In the genomic region with DNA sequence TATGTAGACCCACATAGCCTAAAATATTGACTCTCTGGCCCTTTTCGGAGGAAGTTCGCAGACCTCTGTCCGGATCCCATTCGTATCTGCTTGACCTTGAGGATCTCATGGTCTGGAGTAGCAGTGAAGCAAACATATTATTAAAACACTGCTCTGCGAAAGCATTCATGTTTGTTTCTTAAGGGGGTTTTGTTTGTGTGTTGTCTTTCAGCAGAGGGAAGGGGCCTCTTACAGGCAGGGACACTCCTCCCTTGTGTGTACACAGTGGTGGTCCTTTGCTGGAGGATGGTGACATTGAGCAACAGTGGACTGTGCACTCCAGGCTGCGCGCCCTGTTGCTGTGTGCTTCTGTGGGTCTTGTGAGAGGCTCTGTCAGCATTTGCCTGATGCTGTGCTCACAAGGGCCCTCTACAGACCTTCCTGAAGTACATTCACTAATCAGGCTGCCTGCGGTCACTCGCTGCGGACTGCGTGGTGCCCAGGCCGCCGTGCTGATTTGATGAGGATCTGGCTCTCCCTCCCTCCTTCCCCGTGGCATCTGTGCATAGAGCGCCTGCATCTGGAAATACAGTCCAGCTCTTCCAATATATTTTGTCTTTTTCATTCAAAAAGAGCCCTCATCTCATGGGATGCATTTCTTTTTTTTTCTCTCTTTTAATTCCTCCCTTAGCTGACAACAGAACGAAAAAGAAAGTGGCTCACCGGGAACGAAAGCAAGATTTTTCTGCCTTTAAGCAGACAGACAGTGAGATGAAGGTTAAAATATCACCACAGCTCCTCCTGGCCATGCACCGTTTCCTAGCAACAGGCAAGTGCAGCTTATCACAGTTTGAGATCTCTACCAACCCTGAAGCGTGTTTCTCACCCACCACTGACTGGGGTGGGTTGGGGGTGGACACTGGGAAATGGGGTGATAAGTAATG, we compare ENCODE assay signal across 1 cellular context.
TF ChIP-seq lines count a peak whose summit lies in the region.

No MANE protein-coding gene starts in this region.

TF ChIP-seq in HepG2, 621 proteins besides CTCF, POLR2A, EP300 and RAD21 (continued from another document and continues in another):
- TF ChIP-seq, protein P1, sequence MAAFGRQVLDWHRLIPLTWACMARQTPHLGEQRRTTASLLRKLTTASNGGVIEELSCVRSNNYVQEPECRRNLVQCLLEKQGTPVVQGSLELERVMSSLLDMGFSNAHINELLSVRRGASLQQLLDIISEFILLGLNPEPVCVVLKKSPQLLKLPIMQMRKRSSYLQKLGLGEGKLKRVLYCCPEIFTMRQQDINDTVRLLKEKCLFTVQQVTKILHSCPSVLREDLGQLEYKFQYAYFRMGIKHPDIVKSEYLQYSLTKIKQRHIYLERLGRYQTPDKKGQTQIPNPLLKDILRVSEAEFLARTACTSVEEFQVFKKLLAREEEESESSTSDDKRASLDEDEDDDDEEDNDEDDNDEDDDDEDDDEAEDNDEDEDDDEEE (CRISPR knock-in tag; IDR thresholded peaks at IDR 0.05): peak; percentile 64; the same call in 1 of the 2 replicates
- TF ChIP-seq ZNF367 (CRISPR knock-in tag; IDR thresholded peaks at IDR 0.05; ENCODE audit: borderline replicate concordance): no peak
- peak; percentile 87 for TF ChIP-seq MIER2 (CRISPR knock-in tag; IDR thresholded peaks at IDR 0.05)
- TF ChIP-seq TARDBP (CRISPR knock-in tag; IDR thresholded peaks at IDR 0.05): peak; percentile 96
- no peak for TF ChIP-seq RARG (CRISPR knock-in tag; IDR thresholded peaks at IDR 0.05; ENCODE audit: low read depth)
- 0 out of 2 replicates have a peak, but pooled peaks have one; percentile 52 for TF ChIP-seq TOPORS (CRISPR knock-in tag; IDR thresholded peaks at IDR 0.05)
- TF ChIP-seq SATB2 (CRISPR knock-in tag; IDR thresholded peaks at IDR 0.05): no peak
- no peak for TF ChIP-seq ZNF83 (CRISPR knock-in tag; IDR thresholded peaks at IDR 0.05; ENCODE audit: borderline replicate concordance)
- TF ChIP-seq NFATC3 (CRISPR knock-in tag; IDR thresholded peaks at IDR 0.05): no peak
- peak; percentile 50; the same call in 1 of the 2 replicates for TF ChIP-seq ZNF891 (CRISPR knock-in tag; IDR thresholded peaks at IDR 0.05)
- peak; percentile 83 for TF ChIP-seq ZNF501 (CRISPR knock-in tag; IDR thresholded peaks at IDR 0.05)
- TF ChIP-seq POLR2AphosphoS5 (IDR thresholded peaks at IDR 0.05; ENCODE audit: low read depth, low read length): no peak
- TF ChIP-seq ZNF432 (CRISPR knock-in tag; IDR thresholded peaks at IDR 0.05; ENCODE audit: borderline replicate concordance): no peak
- TF ChIP-seq, protein P2, sequence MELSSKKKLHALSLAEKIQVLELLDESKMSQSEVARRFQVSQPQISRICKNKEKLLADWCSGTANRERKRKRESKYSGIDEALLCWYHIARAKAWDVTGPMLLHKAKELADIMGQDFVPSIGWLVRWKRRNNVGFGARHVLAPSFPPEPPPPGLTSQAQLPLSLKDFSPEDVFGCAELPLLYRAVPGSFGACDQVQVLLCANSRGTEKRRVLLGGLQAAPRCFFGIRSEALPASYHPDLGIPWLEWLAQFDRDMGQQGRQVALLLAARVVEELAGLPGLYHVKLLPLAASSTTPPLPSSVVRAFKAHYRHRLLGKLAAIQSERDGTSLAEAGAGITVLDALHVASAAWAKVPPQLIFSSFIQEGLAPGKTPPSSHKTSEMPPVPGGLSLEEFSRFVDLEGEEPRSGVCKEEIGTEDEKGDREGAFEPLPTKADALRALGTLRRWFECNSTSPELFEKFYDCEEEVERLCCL (CRISPR knock-in tag; IDR thresholded peaks at IDR 0.05; ENCODE audit: borderline replicate concordance): peak; percentile 55; the same call in 1 of the 2 replicates
- no peak for TF ChIP-seq U2AF2 (IDR thresholded peaks at IDR 0.05; ENCODE audit: low read depth, low read length)
- no peak for TF ChIP-seq NFE2L1 (CRISPR knock-in tag; IDR thresholded peaks at IDR 0.05; ENCODE audit: borderline replicate concordance)
- no peak; the same call in 1 of the 2 replicates for TF ChIP-seq SAFB2 (CRISPR knock-in tag; IDR thresholded peaks at IDR 0.05; ENCODE audit: borderline replicate concordance, low read depth)
- no peak for TF ChIP-seq IKZF4 (CRISPR knock-in tag; IDR thresholded peaks at IDR 0.05; ENCODE audit: borderline replicate concordance, low read depth, not compliant biosample characterization)
- TF ChIP-seq NFIB (CRISPR knock-in tag; IDR thresholded peaks at IDR 0.05; ENCODE audit: borderline replicate concordance): no peak
- no peak for TF ChIP-seq XBP1 (CRISPR knock-in tag; IDR thresholded peaks at IDR 0.05)
- TF ChIP-seq CBFB (CRISPR knock-in tag; IDR thresholded peaks at IDR 0.05): peak; percentile 94
- TF ChIP-seq HOXA3 (CRISPR knock-in tag; IDR thresholded peaks at IDR 0.05): peak; percentile 97
- TF ChIP-seq, protein P3, sequence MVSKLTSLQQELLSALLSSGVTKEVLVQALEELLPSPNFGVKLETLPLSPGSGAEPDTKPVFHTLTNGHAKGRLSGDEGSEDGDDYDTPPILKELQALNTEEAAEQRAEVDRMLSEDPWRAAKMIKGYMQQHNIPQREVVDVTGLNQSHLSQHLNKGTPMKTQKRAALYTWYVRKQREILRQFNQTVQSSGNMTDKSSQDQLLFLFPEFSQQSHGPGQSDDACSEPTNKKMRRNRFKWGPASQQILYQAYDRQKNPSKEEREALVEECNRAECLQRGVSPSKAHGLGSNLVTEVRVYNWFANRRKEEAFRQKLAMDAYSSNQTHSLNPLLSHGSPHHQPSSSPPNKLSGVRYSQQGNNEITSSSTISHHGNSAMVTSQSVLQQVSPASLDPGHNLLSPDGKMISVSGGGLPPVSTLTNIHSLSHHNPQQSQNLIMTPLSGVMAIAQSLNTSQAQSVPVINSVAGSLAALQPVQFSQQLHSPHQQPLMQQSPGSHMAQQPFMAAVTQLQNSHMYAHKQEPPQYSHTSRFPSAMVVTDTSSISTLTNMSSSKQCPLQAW (CRISPR knock-in tag; IDR thresholded peaks at IDR 0.05): peak; percentile 94
- TF ChIP-seq, protein P4, sequence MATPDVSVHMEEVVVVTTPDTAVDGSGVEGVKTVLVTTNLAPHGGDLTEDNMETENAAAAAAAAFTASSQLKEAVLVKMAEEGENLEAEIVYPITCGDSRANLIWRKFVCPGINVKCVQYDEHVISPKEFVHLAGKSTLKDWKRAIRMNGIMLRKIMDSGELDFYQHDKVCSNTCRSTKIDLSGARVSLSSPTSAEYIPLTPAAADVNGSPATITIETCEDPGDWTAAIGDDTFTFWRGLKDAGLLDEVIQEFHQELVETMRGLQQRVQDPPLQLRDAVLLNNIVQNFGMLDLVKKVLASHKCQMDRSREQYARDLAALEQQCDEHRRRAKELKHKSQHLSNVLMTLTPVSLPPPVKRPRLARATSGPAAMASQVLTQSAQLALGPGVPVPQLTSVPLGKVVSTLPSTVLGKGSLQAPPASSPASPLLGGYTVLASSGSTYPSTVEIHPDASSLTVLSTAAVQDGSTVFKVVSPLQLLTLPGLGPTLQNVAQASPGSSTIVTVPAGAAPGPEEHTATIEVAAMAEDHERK (CRISPR knock-in tag; IDR thresholded peaks at IDR 0.05; ENCODE audit: low read depth): 0 out of 2 replicates have a peak, but pooled peaks have one; percentile 43
- no peak for TF ChIP-seq PAWR (CRISPR knock-in tag; IDR thresholded peaks at IDR 0.05; ENCODE audit: borderline replicate concordance)
- no peak; the same call in 1 of the 2 replicates for TF ChIP-seq ATF7 (IDR thresholded peaks at IDR 0.05)
- 0 out of 2 replicates have a peak, but pooled peaks have one; percentile 59 for TF ChIP-seq ATF7 (CRISPR knock-in tag; IDR thresholded peaks at IDR 0.05)
- TF ChIP-seq, protein P5, sequence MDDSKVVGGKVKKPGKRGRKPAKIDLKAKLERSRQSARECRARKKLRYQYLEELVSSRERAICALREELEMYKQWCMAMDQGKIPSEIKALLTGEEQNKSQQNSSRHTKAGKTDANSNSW (CRISPR knock-in tag; IDR thresholded peaks at IDR 0.05; ENCODE audit: borderline replicate concordance): no peak
- TF ChIP-seq ZNF430 (CRISPR knock-in tag; IDR thresholded peaks at IDR 0.05): peak; percentile 82; the same call in 1 of the 2 replicates
- TF ChIP-seq ZNF619 (CRISPR knock-in tag; IDR thresholded peaks at IDR 0.05): no peak; the same call in 1 of the 2 replicates
- TF ChIP-seq ZNF251 (CRISPR knock-in tag; IDR thresholded peaks at IDR 0.05): no peak
- TF ChIP-seq DMAP1 (CRISPR knock-in tag; IDR thresholded peaks at IDR 0.05): peak; percentile 82
- peak; percentile 79 for TF ChIP-seq ARNT2 (CRISPR knock-in tag; IDR thresholded peaks at IDR 0.05; ENCODE audit: low read depth)
- TF ChIP-seq ISX (CRISPR knock-in tag; conservative IDR thresholded peaks at IDR 0.05): no peak
- TF ChIP-seq ATRX (CRISPR knock-in tag; IDR thresholded peaks at IDR 0.05; ENCODE audit: borderline replicate concordance): no peak; the same call in 1 of the 2 replicates
- peak; percentile 57; the same call in 1 of the 2 replicates for TF ChIP-seq ZNF652 (CRISPR knock-in tag; IDR thresholded peaks at IDR 0.05; ENCODE audit: borderline replicate concordance, low read depth)
- TF ChIP-seq ARID2 (CRISPR knock-in tag; IDR thresholded peaks at IDR 0.05; ENCODE audit: borderline replicate concordance): 0 out of 2 replicates have a peak, but pooled peaks have one; percentile 56
- peak; percentile 60; the same call in 1 of the 2 replicates for TF ChIP-seq HHEX (CRISPR knock-in tag; IDR thresholded peaks at IDR 0.05)
- no peak for TF ChIP-seq ZNF383 (CRISPR knock-in tag; IDR thresholded peaks at IDR 0.05; ENCODE audit: borderline replicate concordance)
- peak; percentile 89; the same call in 1 of the 2 replicates for TF ChIP-seq REPIN1 (CRISPR knock-in tag; IDR thresholded peaks at IDR 0.05; ENCODE audit: borderline replicate concordance, low read depth)
- peak; percentile 91 for TF ChIP-seq PITX1 (CRISPR knock-in tag; IDR thresholded peaks at IDR 0.05)
- TF ChIP-seq, protein P6, sequence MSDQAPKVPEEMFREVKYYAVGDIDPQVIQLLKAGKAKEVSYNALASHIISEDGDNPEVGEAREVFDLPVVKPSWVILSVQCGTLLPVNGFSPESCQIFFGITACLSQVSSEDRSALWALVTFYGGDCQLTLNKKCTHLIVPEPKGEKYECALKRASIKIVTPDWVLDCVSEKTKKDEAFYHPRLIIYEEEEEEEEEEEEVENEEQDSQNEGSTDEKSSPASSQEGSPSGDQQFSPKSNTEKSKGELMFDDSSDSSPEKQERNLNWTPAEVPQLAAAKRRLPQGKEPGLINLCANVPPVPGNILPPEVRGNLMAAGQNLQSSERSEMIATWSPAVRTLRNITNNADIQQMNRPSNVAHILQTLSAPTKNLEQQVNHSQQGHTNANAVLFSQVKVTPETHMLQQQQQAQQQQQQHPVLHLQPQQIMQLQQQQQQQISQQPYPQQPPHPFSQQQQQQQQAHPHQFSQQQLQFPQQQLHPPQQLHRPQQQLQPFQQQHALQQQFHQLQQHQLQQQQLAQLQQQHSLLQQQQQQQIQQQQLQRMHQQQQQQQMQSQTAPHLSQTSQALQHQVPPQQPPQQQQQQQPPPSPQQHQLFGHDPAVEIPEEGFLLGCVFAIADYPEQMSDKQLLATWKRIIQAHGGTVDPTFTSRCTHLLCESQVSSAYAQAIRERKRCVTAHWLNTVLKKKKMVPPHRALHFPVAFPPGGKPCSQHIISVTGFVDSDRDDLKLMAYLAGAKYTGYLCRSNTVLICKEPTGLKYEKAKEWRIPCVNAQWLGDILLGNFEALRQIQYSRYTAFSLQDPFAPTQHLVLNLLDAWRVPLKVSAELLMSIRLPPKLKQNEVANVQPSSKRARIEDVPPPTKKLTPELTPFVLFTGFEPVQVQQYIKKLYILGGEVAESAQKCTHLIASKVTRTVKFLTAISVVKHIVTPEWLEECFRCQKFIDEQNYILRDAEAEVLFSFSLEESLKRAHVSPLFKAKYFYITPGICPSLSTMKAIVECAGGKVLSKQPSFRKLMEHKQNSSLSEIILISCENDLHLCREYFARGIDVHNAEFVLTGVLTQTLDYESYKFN (CRISPR knock-in tag; conservative IDR thresholded peaks at IDR 0.05): peak; percentile 95
- TF ChIP-seq, protein P7, sequence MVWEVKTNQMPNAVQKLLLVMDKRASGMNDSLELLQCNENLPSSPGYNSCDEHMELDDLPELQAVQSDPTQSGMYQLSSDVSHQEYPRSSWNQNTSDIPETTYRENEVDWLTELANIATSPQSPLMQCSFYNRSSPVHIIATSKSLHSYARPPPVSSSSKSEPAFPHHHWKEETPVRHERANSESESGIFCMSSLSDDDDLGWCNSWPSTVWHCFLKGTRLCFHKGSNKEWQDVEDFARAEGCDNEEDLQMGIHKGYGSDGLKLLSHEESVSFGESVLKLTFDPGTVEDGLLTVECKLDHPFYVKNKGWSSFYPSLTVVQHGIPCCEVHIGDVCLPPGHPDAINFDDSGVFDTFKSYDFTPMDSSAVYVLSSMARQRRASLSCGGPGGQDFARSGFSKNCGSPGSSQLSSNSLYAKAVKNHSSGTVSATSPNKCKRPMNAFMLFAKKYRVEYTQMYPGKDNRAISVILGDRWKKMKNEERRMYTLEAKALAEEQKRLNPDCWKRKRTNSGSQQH (CRISPR knock-in tag; IDR thresholded peaks at IDR 0.05; ENCODE audit: low read depth): peak; percentile 91; the same call in 1 of the 2 replicates
- no peak for TF ChIP-seq PTBP1 (IDR thresholded peaks at IDR 0.05; ENCODE audit: low read depth, low read length, poor library complexity, severe bottlenecking)
- peak; percentile 68; the same call in 1 of the 2 replicates for TF ChIP-seq ZC3H4 (CRISPR knock-in tag; IDR thresholded peaks at IDR 0.05; ENCODE audit: borderline replicate concordance)
- TF ChIP-seq, protein P8, sequence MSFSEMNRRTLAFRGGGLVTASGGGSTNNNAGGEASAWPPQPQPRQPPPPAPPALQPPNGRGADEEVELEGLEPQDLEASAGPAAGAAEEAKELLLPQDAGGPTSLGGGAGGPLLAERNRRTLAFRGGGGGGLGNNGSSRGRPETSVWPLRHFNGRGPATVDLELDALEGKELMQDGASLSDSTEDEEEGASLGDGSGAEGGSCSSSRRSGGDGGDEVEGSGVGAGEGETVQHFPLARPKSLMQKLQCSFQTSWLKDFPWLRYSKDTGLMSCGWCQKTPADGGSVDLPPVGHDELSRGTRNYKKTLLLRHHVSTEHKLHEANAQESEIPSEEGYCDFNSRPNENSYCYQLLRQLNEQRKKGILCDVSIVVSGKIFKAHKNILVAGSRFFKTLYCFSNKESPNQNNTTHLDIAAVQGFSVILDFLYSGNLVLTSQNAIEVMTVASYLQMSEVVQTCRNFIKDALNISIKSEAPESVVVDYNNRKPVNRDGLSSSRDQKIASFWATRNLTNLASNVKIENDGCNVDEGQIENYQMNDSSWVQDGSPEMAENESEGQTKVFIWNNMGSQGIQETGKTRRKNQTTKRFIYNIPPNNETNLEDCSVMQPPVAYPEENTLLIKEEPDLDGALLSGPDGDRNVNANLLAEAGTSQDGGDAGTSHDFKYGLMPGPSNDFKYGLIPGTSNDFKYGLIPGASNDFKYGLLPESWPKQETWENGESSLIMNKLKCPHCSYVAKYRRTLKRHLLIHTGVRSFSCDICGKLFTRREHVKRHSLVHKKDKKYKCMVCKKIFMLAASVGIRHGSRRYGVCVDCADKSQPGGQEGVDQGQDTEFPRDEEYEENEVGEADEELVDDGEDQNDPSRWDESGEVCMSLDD (CRISPR knock-in tag; IDR thresholded peaks at IDR 0.05; ENCODE audit: borderline replicate concordance): no peak
- TF ChIP-seq, protein P9, sequence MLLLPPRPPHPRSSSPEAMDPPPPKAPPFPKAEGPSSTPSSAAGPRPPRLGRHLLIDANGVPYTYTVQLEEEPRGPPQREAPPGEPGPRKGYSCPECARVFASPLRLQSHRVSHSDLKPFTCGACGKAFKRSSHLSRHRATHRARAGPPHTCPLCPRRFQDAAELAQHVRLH (CRISPR knock-in tag; IDR thresholded peaks at IDR 0.05; ENCODE audit: borderline replicate concordance, low read depth): peak; percentile 93; the same call in 1 of the 2 replicates
